Comparison of ENCODE assay signal across 1 cellular context in genomic region chr22:30245985-30246901, GRCh38.
TF ChIP-seq lines count a peak whose summit lies in the region.

Gene LIF, minus strand, starts transcription at chr22:30246759. Its CDS starts 64 bp downstream, at chr22:30246695.

TF ChIP-seq in GM23338, 12 proteins besides CTCF, POLR2A, EP300 and RAD21 (continued from another document):
- TF ChIP-seq REST (IDR thresholded peaks at IDR 0.05; ENCODE audit: unreplicated experiment): no peak
TF ChIP-seq in GM23338: peak in this region for 0.
